In the genomic region with DNA sequence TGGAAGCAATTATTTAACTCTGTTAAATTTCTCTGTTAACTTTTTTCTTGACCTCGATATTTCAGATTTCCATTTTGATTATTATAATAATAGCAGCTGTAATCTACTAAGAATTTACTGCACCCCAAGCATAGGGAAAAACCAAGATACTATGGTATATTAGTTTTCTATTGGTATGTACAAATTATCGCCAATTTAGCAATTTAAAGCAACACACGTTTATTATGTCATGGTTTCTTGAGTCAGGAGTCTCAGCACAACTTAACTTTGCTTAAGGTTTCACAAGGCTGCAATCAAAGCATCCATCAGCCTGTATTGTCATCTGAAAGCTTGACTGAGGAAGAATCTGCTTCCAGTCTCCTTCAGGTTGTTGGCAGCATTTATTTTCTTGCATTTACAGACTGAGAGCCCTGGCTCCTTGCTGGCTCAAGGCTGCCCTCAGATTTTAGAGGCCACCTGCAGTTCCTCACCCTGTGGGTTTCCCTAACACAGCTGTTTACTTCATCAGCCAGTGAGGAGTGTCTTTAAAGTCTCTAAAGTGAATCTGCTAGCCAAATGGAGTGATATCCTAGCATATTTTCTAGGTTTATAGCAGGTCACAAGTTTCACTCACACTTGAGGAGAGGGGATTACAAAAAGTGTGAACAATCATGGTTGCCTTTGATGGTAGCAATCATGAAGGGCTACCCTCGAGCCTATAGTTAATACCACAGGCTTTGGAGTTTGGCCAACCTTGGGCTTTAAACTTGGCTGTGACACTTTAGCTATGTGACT, we compare ENCODE assay signal across 19 cellular contexts. TPM values are rescaled to one million over a fixed set of nuclear protein-coding genes. Genes with fewer than 3 reads are reported as not detected.
DNase-seq lines count a peak whose midpoint lies in the region; ATAC-seq, FAIRE-seq and TF ChIP-seq lines count a peak whose summit lies in the region.
"Had no signal": no experiment of that assay in that cellular context is flagged by ENCODE, and none has a peak within 500 bp of the region (broad histone marks: within the 10 kb centered on the region; RNA-seq: fewer than 3 reads in every experiment).

No MANE protein-coding gene starts in this region.

- H2AFZ ChIP-seq in GM12878 (ENCODE audit: control insufficient read depth, low read depth, low read length) (peak overlapping the region; percentile 10; the same call in 1 of the 2 replicates), osteoblast (ENCODE audit: low read length) (peak overlapping the region; percentile 12)

- SMC1A ChIA-PET in GM12878 (lab: Charles Lee; ENCODE audit: uncharacterized antibody, unreplicated experiment), result interaction anchor here (0.5 to 2.3 kb wide), 15 partner anchors 8 to 306 kb away, joined by 3 to 9 read pairs (median 4); no protein-coding TSS in a partner anchor

- no peak overlapping the region for H3K9ac ChIP-seq in GM12878 (ENCODE audit: control insufficient read depth, insufficient read depth, low read length)

- H3K79me2 ChIP-seq in GM12878 (ENCODE audit: control insufficient read depth, insufficient read depth, low read length) (peaks cover 2% of the 10 kb centered on the region), osteoblast (ENCODE audit: insufficient read depth, low read length) (peaks cover 5% of the 10 kb centered on the region)

- H3K27ac ChIP-seq in GM12878 (ENCODE audit: control insufficient read depth, insufficient read depth) (no peak overlapping the region), osteoblast (ENCODE audit: low read depth, low read length) (no peak overlapping the region)

- intact Hi-C loops in GM12878 (cut with micrococcal nuclease; ENCODE audit: unreplicated experiment), result no loop called here

- no peaks in the 10 kb centered on the region for H3K27me3 Mint-ChIP-seq in activated CD4-positive, alpha-beta memory T cell treated with anti-CD3 and anti-CD28 coated beads, Interleukin-2, amount 10 ng/mL, durations not matched to agents 7 days and 5 days
- H3K27me3 Mint-ChIP-seq: activated B cell treated with CpG ODN at 0.5 μM for 24 hours; activated naive CD8-positive, alpha-beta T cell treated with anti-CD3 and anti-CD28 coated beads, Interleukin-2, amount 50 U/mL, for 24 hours; memory B cell had no signal

- H3K4me3 ChIP-seq in GM12878, result no peak overlapping the region
- no peak overlapping the region for H3K4me3 ChIP-seq in osteoblast (ENCODE audit: insufficient read depth, low read length)
- H3K4me3 ChIP-seq: MG63 had no signal

- FAIRE-seq in GM12878 (lab: Jason Lieb, UNC), result no peak
- FAIRE-seq: bronchial epithelial cell had no signal

- no peak overlapping the region for H3K4me3 Mint-ChIP-seq in activated CD4-positive, alpha-beta memory T cell treated with anti-CD3 and anti-CD28 coated beads, Interleukin-2, amount 10 ng/mL, durations not matched to agents 7 days and 5 days
- H3K4me3 Mint-ChIP-seq: activated B cell treated with CpG ODN at 0.5 μM for 24 hours; activated naive CD8-positive, alpha-beta T cell treated with anti-CD3 and anti-CD28 coated beads, Interleukin-2, amount 50 U/mL, for 24 hours; memory B cell; nephron progenitor cell had no signal

- H3K4me1 Mint-ChIP-seq in activated CD4-positive, alpha-beta memory T cell treated with anti-CD3 and anti-CD28 coated beads, Interleukin-2, amount 10 ng/mL, durations not matched to agents 7 days and 5 days, result peaks cover 41% of the 10 kb centered on the region

- H3K27me3 ChIP-seq in GM12878 (replicated peaks in 1 of 2; ENCODE audit: control insufficient read depth in 2 of 2, insufficient read depth in 2 of 2, low read length in 1 of 2) (no peaks in the 10 kb centered on the region), osteoblast (ENCODE audit: insufficient read depth, low read length) (no peaks in the 10 kb centered on the region)
- H3K27me3 ChIP-seq: MG63 had no signal

- ATAC-seq in GM12878, result peak; percentile 24; the same call in 2 of the 3 replicates
- no peak for ATAC-seq in HG03196 (IDR thresholded peaks at IDR 0.05; ENCODE audit: unreplicated experiment)
- ATAC-seq: activated naive CD8-positive, alpha-beta T cell treated with anti-CD3 and anti-CD28 coated beads, Interleukin-2, amount 50 U/mL, for 24 hours; stimulated activated naive CD8-positive, alpha-beta T cell treated with anti-CD3 and anti-CD28 coated beads, Interleukin-15, Interleukin-2, amounts not matched to agents 100 U/mL and 50 U/mL, for 24 hours had no signal

- POLR2A ChIA-PET in GM12878 (lab: Charles Lee), result interaction anchor here (0.6 kb wide), 2 partner anchors 19 to 75 kb away, joined by 4 to 6 read pairs; no protein-coding TSS in a partner anchor
- POLR2A ChIA-PET in activated CD4-positive, alpha-beta memory T cell treated with anti-CD3 and anti-CD28 coated beads, Interleukin-2, amount 10 ng/mL, durations not matched to agents 7 days and 5 days (lab: Charles Lee), result interaction anchor here (1.3 to 6.5 kb wide), 3 partner anchors 11 to 500 kb away, joined by 4 to 51 read pairs (median 15); partner anchors contain the start of gene UGP2

- H3K27ac Mint-ChIP-seq in activated CD4-positive, alpha-beta memory T cell treated with anti-CD3 and anti-CD28 coated beads, Interleukin-2, amount 10 ng/mL, durations not matched to agents 7 days and 5 days, result no peak overlapping the region
- H3K27ac Mint-ChIP-seq: activated B cell treated with CpG ODN at 0.5 μM for 24 hours; activated naive CD8-positive, alpha-beta T cell treated with anti-CD3 and anti-CD28 coated beads, Interleukin-2, amount 50 U/mL, for 24 hours; memory B cell; nephron progenitor cell had no signal

- DNase-seq in DMS53 (lab: John Stamatoyannopoulos, UW) (peak; percentile 40), DMS53 treated with DMSO at 0.1 percent for 48 hours (lab: John Stamatoyannopoulos, UW; ENCODE audit: unreplicated experiment) (no peak), LHCN-M2 (ENCODE audit: low read depth) (peak; percentile 19), GM12878 (ENCODE audit: low read depth, low spot score) (no peak), osteoblast (ENCODE audit: insufficient read length, low spot score, missing footprints) (peak; percentile 15), NCI-H2107 treated with DMSO at 0.1 percent for 48 hours (lab: John Stamatoyannopoulos, UW; ENCODE audit: unreplicated experiment) (no peak)
- DNase-seq in activated CD4-positive, alpha-beta memory T cell treated with anti-CD3 and anti-CD28 coated beads, Interleukin-2, amount 10 ng/mL, durations not matched to agents 7 days and 5 days, result no peak
- DNase-seq: 8988T; activated B cell treated with CpG ODN at 0.5 μM for 24 hours; activated CD8-positive, alpha-beta memory T cell treated with anti-CD3 and anti-CD28 coated beads for 24 hours; activated naive CD8-positive, alpha-beta T cell treated with anti-CD3 and anti-CD28 coated beads, Interleukin-2, amount 50 U/mL, for 24 hours; dermis blood vessel endothelial cell; MG63; NCI-H526; nephron progenitor cell; stimulated activated naive CD8-positive, alpha-beta T cell treated with anti-CD3 and anti-CD28 coated beads, Interleukin-15, Interleukin-2, amounts not matched to agents 100 U/mL and 50 U/mL, for 24 hours had no signal

- H3K4me2 ChIP-seq in GM12878 (ENCODE audit: control insufficient read depth, insufficient read depth), result no peak overlapping the region
- H3K4me2 ChIP-seq in osteoblast (ENCODE audit: insufficient read depth, low read length), result no peak overlapping the region

- no TSS peak for BruUV-seq in GM12878 (replicated peaks; lab: Mats Ljungman, UMichigan)

- RAD21 ChIA-PET in GM12878 (lab: Charles Lee; ENCODE audit: unreplicated experiment), result interaction anchor here (1.3 to 2.7 kb wide), 4 partner anchors 8 to 308 kb away, joined by 3 to 9 read pairs (median 4); no protein-coding TSS in a partner anchor

- TF ChIP-seq RAD21 in GM12878 (IDR thresholded peaks at IDR 0.05; ENCODE audit: insufficient read depth, low read depth, low read length), result no peak

- no peak for TF ChIP-seq POLR2A in GM12878 (IDR thresholded peaks at IDR 0.05; ENCODE audit: low read depth, low read length)

- TF ChIP-seq CTCF in GM12878 (IDR thresholded peaks at IDR 0.05 in 2 of 3, conservative IDR thresholded peaks at IDR 0.05 in 1 of 3; ENCODE audit: control insufficient read depth in 2 of 3, extremely low read depth in 1 of 3, insufficient read depth in 1 of 3, low read depth in 3 of 3, low read length in 3 of 3) (peak in 2 of 3 experiments; percentile 22 to 24; a peak in 1 of 6 replicates), osteoblast (IDR thresholded peaks at IDR 0.05; ENCODE audit: extremely low read depth, low read depth, low read length) (no peak)

- CTCF ChIA-PET in GM12878 (lab: Yijun Ruan, JAX), result interaction anchor here (1.0 to 2.1 kb wide), 9 partner anchors 9 to 464 kb away, joined by 3 to 6 read pairs (median 4); no protein-coding TSS in a partner anchor
- CTCF ChIA-PET in activated CD4-positive, alpha-beta memory T cell treated with anti-CD3 and anti-CD28 coated beads, Interleukin-2, amount 10 ng/mL, durations not matched to agents 7 days and 5 days (lab: Charles Lee), result interaction anchor here (0.6 to 1.1 kb wide), 2 partner anchors 10 to 78 kb away, joined by 4 to 5 read pairs; no protein-coding TSS in a partner anchor

- H3K36me3 Mint-ChIP-seq in activated CD4-positive, alpha-beta memory T cell treated with anti-CD3 and anti-CD28 coated beads, Interleukin-2, amount 10 ng/mL, durations not matched to agents 7 days and 5 days (ENCODE audit: low read depth), result peaks cover 4% of the 10 kb centered on the region
- H3K36me3 Mint-ChIP-seq: memory B cell had no signal

- H3K9me3 Mint-ChIP-seq in activated CD4-positive, alpha-beta memory T cell treated with anti-CD3 and anti-CD28 coated beads, Interleukin-2, amount 10 ng/mL, durations not matched to agents 7 days and 5 days, result no peaks in the 10 kb centered on the region
- H3K9me3 Mint-ChIP-seq: activated B cell treated with CpG ODN at 0.5 μM for 24 hours; activated naive CD8-positive, alpha-beta T cell treated with anti-CD3 and anti-CD28 coated beads, Interleukin-2, amount 50 U/mL, for 24 hours; memory B cell had no signal

- 70% methylated on average over 4 of the region's 4 CpGs for WGBS in GM12878 (ENCODE audit: insufficient coverage, insufficient replicate concordance, low lambda C conversion rate, missing lambda C conversion rate)

- H3K36me3 ChIP-seq in GM12878 (ENCODE audit: control insufficient read depth in 2 of 2, insufficient read depth in 2 of 2, low read length in 1 of 2) (no peaks in the 10 kb centered on the region), osteoblast (ENCODE audit: insufficient read depth, low read length) (no peaks in the 10 kb centered on the region)
- H3K36me3 ChIP-seq: MG63 had no signal

- TF ChIP-seq EP300 in GM12878 (IDR thresholded peaks at IDR 0.05; ENCODE audit: borderline replicate concordance in 1 of 2, control insufficient read depth in 1 of 2, low read depth in 2 of 2, low read length in 2 of 2), result no peak

- H4K20me1 ChIP-seq in GM12878 (ENCODE audit: control insufficient read depth, insufficient read depth) (no peaks in the 10 kb centered on the region), osteoblast (ENCODE audit: insufficient read depth, low read length) (no peaks in the 10 kb centered on the region)

- no peaks in the 10 kb centered on the region for H3K9me3 ChIP-seq in GM12878 (replicated peaks; ENCODE audit: control insufficient read depth, insufficient read depth, low read length)
- H3K9me3 ChIP-seq in osteoblast (ENCODE audit: low read depth, low read length), result no peaks in the 10 kb centered on the region
- H3K9me3 ChIP-seq: MG63 had no signal

- in situ Hi-C loops in GM12878 (cut with MboI), result no loop called here

- H3K4me1 ChIP-seq in GM12878 (ENCODE audit: control insufficient read depth, insufficient read depth, low read length), result peaks cover 8% of the 10 kb centered on the region; the same call in 1 of the 2 replicates
- peaks cover 9% of the 10 kb centered on the region for H3K4me1 ChIP-seq in osteoblast (ENCODE audit: insufficient read depth, low read length)

RNA-seq across cellular contexts. Expression of gene VPS54, which starts 4.4 kb away (rescaled TPM):
- total RNA-seq in LHCN-M2 (2014; rRNA removed) (19.0 and 19.2 TPM in 2 replicates), GM12878 (2014; rRNA removed) (11.7 and 14.8 TPM in 2 replicates), GM12878 (2014; rRNA removed; fragmentation: Illumina TruSeq; extraction: Trizol) (15.3 and 15.9 TPM in 2 replicates), GM12878 (2021) (9.5 and 9.7 TPM in 2 replicates), osteoblast (18.8 and 20.6 TPM in 2 replicates)
- 6.4 TPM for polyA plus RNA-seq in LHCN-M2 (2012)
- total RNA-seq in GM12878 (2013; cell fraction: nucleolus; rRNA removed), result 33.2 and 34.1 TPM in 2 replicates
- 4.0 TPM for polyA plus RNA-seq in GM12878 (2011; ENCODE audit: low read depth)
- polyA plus RNA-seq in GM12878 (2011; rRNA removed) (16.2 and 25.4 TPM in 2 replicates), GM12878 (2014; fragmentation: Illumina TruSeq; extraction: Trizol) (12.7 and 17.6 TPM in 2 replicates), GM12878 (2014; fragmentation: Nextera tagmentation; extraction: Ambion mirVana) (1 to 10 TPM; 3.3 to 7.0 TPM), GM12878 (2014; rRNA removed) (7.2 and 9.1 TPM in 2 replicates), GM12878 (2016; fragmentation: Nextera tagmentation; extraction: Ambion mirVana) (1 to 10 TPM; 1.6 to 6.4 TPM)
- 4.7 and 5.6 TPM in 2 replicates for polyA plus RNA-seq in GM12878 (2011; cell fraction: cytosol; rRNA removed)
- 9.1 and 11.8 TPM in 2 replicates for polyA plus RNA-seq in GM12878 (2011; cell fraction: nucleus; rRNA removed)
- polyA plus RNA-seq in GM12878 (2012), result 7.7 and 9.7 TPM in 2 replicates
- 13.4 and 19.7 TPM in 2 replicates for polyA minus RNA-seq in GM12878 (2011; rRNA and poly(A)+ RNA removed)
- polyA minus RNA-seq in GM12878 (2011; cell fraction: cytosol; rRNA and poly(A)+ RNA removed), result 5.3 and 7.1 TPM in 2 replicates
- 9.6 and 13.0 TPM in 2 replicates for polyA minus RNA-seq in GM12878 (2011; cell fraction: nucleus; rRNA and poly(A)+ RNA removed)
- 10 to 100 TPM; 18.8 to 19.2 TPM for total RNA-seq in activated CD4-positive, alpha-beta memory T cell treated with anti-CD3 and anti-CD28 coated beads, Interleukin-2, amount 10 ng/mL, durations not matched to agents 7 days and 5 days

Comparison
In these comparisons a context has a peak if more than half of its experiments do, and no peak if none do; other contexts are left out.
1. DNase-seq: peak in DMS53 (single experiment), LHCN-M2 (single experiment) and osteoblast (single experiment); none in DMS53 treated with DMSO at 0.1 percent for 48 hours (single experiment), GM12878 (single experiment), activated CD4-positive, alpha-beta memory T cell treated with anti-CD3 and anti-CD28 coated beads, Interleukin-2, amount 10 ng/mL, durations not matched to agents 7 days and 5 days (single experiment) and NCI-H2107 treated with DMSO at 0.1 percent for 48 hours (single experiment).